ENCODE assay signal across 8 cellular contexts in genomic region chr6:3751730-3752537, GRCh38. TPM values are rescaled to one million over a fixed set of nuclear protein-coding genes. Genes with fewer than 3 reads are reported as not detected.
DNase-seq lines count a peak whose midpoint lies in the region; ATAC-seq lines count a peak whose summit lies in the region.

No MANE protein-coding gene starts in this region.

- no peaks in the 10 kb centered on the region for H3K27me3 ChIP-seq in esophagus (ENCODE audit: control insufficient read depth in 1 of 2, insufficient read depth in 2 of 2, low read length in 2 of 2)
- no peaks in the 10 kb centered on the region for H3K27me3 ChIP-seq in mucosa of stomach (ENCODE audit: control insufficient read depth, insufficient read depth, low read length)

- H3K27ac ChIP-seq in esophagus (ENCODE audit: low read depth in 2 of 2, low read length in 1 of 2): peak overlapping the region; percentile 86 to 88

- ATAC-seq in GM18502 (IDR thresholded peaks at IDR 0.05; ENCODE audit: poor library complexity, unreplicated experiment): peak; percentile 77
- ATAC-seq in HG02970 (IDR thresholded peaks at IDR 0.05; ENCODE audit: low FRiP score, unreplicated experiment): peak; percentile 52
- peak; percentile 85 to 86 for ATAC-seq in activated T-cell treated with anti-CD3 and anti-CD28 coated beads, Interleukin-2, amount 50 U/mL, for 4 hours

- H3K36me3 Mint-ChIP-seq in activated T-cell treated with anti-CD3 and anti-CD28 coated beads, Interleukin-2, amount 50 U/mL, for 4 hours (ENCODE audit: insufficient read depth): no peaks in the 10 kb centered on the region

- H3K4me1 ChIP-seq in esophagus (ENCODE audit: control insufficient read depth in 2 of 2, insufficient read depth in 2 of 2, low read length in 1 of 2): peaks cover 0 to 14% of the 10 kb centered on the region in 2 donors
- peaks cover 30% of the 10 kb centered on the region for H3K4me1 ChIP-seq in mucosa of stomach (ENCODE audit: control insufficient read depth, insufficient read depth, low read length)

- H3K4me3 ChIP-seq in esophagus (ENCODE audit: low read depth in 1 of 2, low read length in 2 of 2) (peak overlapping the region; percentile 62 to 72), mucosa of stomach (ENCODE audit: low read length) (peak overlapping the region; percentile 37)

- H3K4me1 Mint-ChIP-seq in activated T-cell treated with anti-CD3 and anti-CD28 coated beads, Interleukin-2, amount 50 U/mL, for 4 hours (ENCODE audit: low read depth): peaks cover 5% of the 10 kb centered on the region

- DNase-seq in 8988T: peak; percentile 98
- DNase-seq in NCI-H526 treated with DMSO at 0.1 percent for 48 hours (lab: John Stamatoyannopoulos, UW): peak; percentile 40
- DNase-seq in activated T-cell treated with anti-CD3 and anti-CD28 coated beads, Interleukin-2, amount 50 U/mL, for 4 hours: peak; percentile 59
- peak; percentile 35 to 65 for DNase-seq in stimulated activated CD8-positive, alpha-beta memory T cell treated with anti-CD3 and anti-CD28 coated beads, Interleukin-7, amount 100 ng/mL, for 4 hours (ENCODE audit: low read depth in 2 of 2)

- H3K27me3 Mint-ChIP-seq in activated T-cell treated with anti-CD3 and anti-CD28 coated beads, Interleukin-2, amount 50 U/mL, for 4 hours (ENCODE audit: low read depth): peaks cover 50% of the 10 kb centered on the region

- WGBS in esophagus, 2 donors: 1 to 2% methylated on average over 79 to 105 of the region's 105 CpGs

- H3K36me3 ChIP-seq in esophagus (ENCODE audit: control insufficient read depth in 2 of 2, insufficient read depth in 2 of 2, low read length in 1 of 2) (no peaks in the 10 kb centered on the region), mucosa of stomach (ENCODE audit: control insufficient read depth, insufficient read depth, low read length) (no peaks in the 10 kb centered on the region)

- peak overlapping the region; percentile 81 for H3K9ac ChIP-seq in mucosa of stomach (ENCODE audit: low read length)

- H3K9me3 ChIP-seq in esophagus (ENCODE audit: control insufficient read depth in 2 of 2, insufficient read depth in 1 of 2, low read depth in 1 of 2, low read length in 1 of 2) (no peaks in the 10 kb centered on the region), mucosa of stomach (ENCODE audit: control insufficient read depth, low read length) (no peaks in the 10 kb centered on the region)

- H3K4me3 Mint-ChIP-seq in activated T-cell treated with anti-CD3 and anti-CD28 coated beads, Interleukin-2, amount 50 U/mL, for 4 hours: peak overlapping the region; percentile 59

- no peaks in the 10 kb centered on the region for H3K9me3 Mint-ChIP-seq in activated T-cell treated with anti-CD3 and anti-CD28 coated beads, Interleukin-2, amount 50 U/mL, for 4 hours

RNA-seq across cellular contexts. Expression of gene PXDC1, which starts 0.4 kb away (rescaled TPM):
- 1 to 10 TPM; 1.6 to 4.7 (median 2.2) TPM for total RNA-seq in activated T-cell treated with anti-CD3 and anti-CD28 coated beads, Interleukin-2, amount 50 U/mL, for 4 hours
- polyA plus RNA-seq in esophagus: 10 to 100 TPM; 10.0 to 13.1 TPM

Comparison
In these comparisons a context has a peak if more than half of its experiments do, and no peak if none do; other contexts are left out.
1. Peak in every context shown above with its lines: DNase-seq, ATAC-seq, H3K4me3 ChIP-seq and H3K27ac ChIP-seq.
2. DNase-seq: peak in every context shown above with its lines; median percentile 98 in 8988T; 59 in activated T-cell treated with anti-CD3 and anti-CD28 coated beads, Interleukin-2, amount 50 U/mL, for 4 hours; 50 in stimulated activated CD8-positive, alpha-beta memory T cell treated with anti-CD3 and anti-CD28 coated beads, Interleukin-7, amount 100 ng/mL, for 4 hours; 40 in NCI-H526 treated with DMSO at 0.1 percent for 48 hours.